In genomic region chr2:31354837-31355236, GRCh38 we compare ENCODE assay signal across 11 cellular contexts. TPM values are rescaled to one million over a fixed set of nuclear protein-coding genes. Genes with fewer than 3 reads are reported as not detected.
DNase-seq lines count a peak whose midpoint lies in the region; ATAC-seq, FAIRE-seq and TF ChIP-seq lines count a peak whose summit lies in the region.
"Had no signal": no experiment of that assay in that cellular context is flagged by ENCODE, and none has a peak within 500 bp of the region (broad histone marks: within the 10 kb centered on the region; RNA-seq: fewer than 3 reads in every experiment).

No MANE protein-coding gene starts in this region.

- H3K9me3 ChIP-seq in astrocyte (ENCODE audit: insufficient read depth, low read depth, low read length) (no peaks in the 10 kb centered on the region), HAP-1 (no peaks in the 10 kb centered on the region)
- H3K9me3 ChIP-seq: neutrophil had no signal

- no peaks in the 10 kb centered on the region for H3K36me3 ChIP-seq in astrocyte (ENCODE audit: insufficient read depth, low read length)
- H3K36me3 ChIP-seq in HAP-1 (replicated peaks) = no peaks in the 10 kb centered on the region
- H3K36me3 ChIP-seq: neutrophil had no signal

- H3K9ac ChIP-seq in astrocyte (ENCODE audit: low read length) = no peak overlapping the region

- H4K20me1 ChIP-seq in astrocyte (ENCODE audit: insufficient read depth, low read length) = no peaks in the 10 kb centered on the region

- peak; percentile 20 for FAIRE-seq in astrocyte (lab: Jason Lieb, UNC)

- H3K9me3 Mint-ChIP-seq in astrocyte (ENCODE audit: unreplicated experiment) (peaks cover 2% of the 10 kb centered on the region), nephron progenitor cell (peaks cover 17% of the 10 kb centered on the region)
- H3K9me3 Mint-ChIP-seq: activated CD4-positive, alpha-beta T cell treated with anti-CD3 and anti-CD28 coated beads, Interleukin-2, amount 10 ng/mL, durations not matched to agents 7 days and 5 days had no signal

- H3K4me1 ChIP-seq in astrocyte (ENCODE audit: insufficient read depth, low read length) = no peaks in the 10 kb centered on the region
- H3K4me1 ChIP-seq in HAP-1 = no peaks in the 10 kb centered on the region

- H3K4me2 ChIP-seq in astrocyte (ENCODE audit: low read length) = peak overlapping the region; percentile 28

- DNase-seq in ELR (ENCODE audit: low read depth) = peak; percentile 62
- DNase-seq in astrocyte (ENCODE audit: low read depth) = peak; percentile 1
- DNase-seq in nephron progenitor cell = no peak
- DNase-seq in activated naive CD4-positive, alpha-beta T cell treated with Interleukin-2 at 50 U/mL for 16 hours = no peak
- DNase-seq in HAP-1 (ENCODE audit: low spot score in 2 of 2) = no peak
- DNase-seq in HK-2 (ENCODE audit: unreplicated experiment) = no peak
- DNase-seq: activated CD4-positive, alpha-beta T cell treated with anti-CD3 and anti-CD28 coated beads, Interleukin-2, amount 10 ng/mL, durations not matched to agents 7 days and 5 days; hypothalamus had no signal

- in situ Hi-C loops in HAP-1 (cut with MboI; ENCODE audit: low sequenced_read_pairs) = no loop called here

- TF ChIP-seq CTCF in LNCAP (IDR thresholded peaks at IDR 0.05) = peak; percentile 39
- peak; percentile 47 for TF ChIP-seq CTCF in astrocyte (IDR thresholded peaks at IDR 0.05; ENCODE audit: insufficient read depth, low read depth, low read length)
- peak; percentile 23 for TF ChIP-seq CTCF in nephron progenitor cell (IDR thresholded peaks at IDR 0.05)

- no peak for ATAC-seq in HG02884 (IDR thresholded peaks at IDR 0.05; ENCODE audit: unreplicated experiment)

- no peak overlapping the region for H3K27ac ChIP-seq in astrocyte (ENCODE audit: low read depth, low read length)
- H3K27ac ChIP-seq: neutrophil had no signal

- H3K4me3 Mint-ChIP-seq in astrocyte (ENCODE audit: unreplicated experiment) (no peak overlapping the region), nephron progenitor cell (no peak overlapping the region)
- H3K4me3 Mint-ChIP-seq: activated CD4-positive, alpha-beta T cell treated with anti-CD3 and anti-CD28 coated beads, Interleukin-2, amount 10 ng/mL, durations not matched to agents 7 days and 5 days had no signal

- H2AFZ ChIP-seq in astrocyte (ENCODE audit: low read depth, low read length) = no peak overlapping the region

- H3K4me3 ChIP-seq in astrocyte (ENCODE audit: insufficient read depth, low read depth, low read length) (no peak overlapping the region), HAP-1 (no peak overlapping the region)

- H3K36me3 Mint-ChIP-seq in astrocyte (ENCODE audit: low read depth, unreplicated experiment) (no peaks in the 10 kb centered on the region), nephron progenitor cell (ENCODE audit: low read depth) (peaks cover 15% of the 10 kb centered on the region)

- H3K79me2 ChIP-seq in astrocyte (ENCODE audit: insufficient read depth, low read length) = no peaks in the 10 kb centered on the region

- no peaks in the 10 kb centered on the region for H3K4me1 Mint-ChIP-seq in astrocyte (ENCODE audit: low read depth, unreplicated experiment)
- H3K4me1 Mint-ChIP-seq in nephron progenitor cell = no peaks in the 10 kb centered on the region
- H3K4me1 Mint-ChIP-seq: activated CD4-positive, alpha-beta T cell treated with anti-CD3 and anti-CD28 coated beads, Interleukin-2, amount 10 ng/mL, durations not matched to agents 7 days and 5 days had no signal

- H3K27ac Mint-ChIP-seq in astrocyte (ENCODE audit: unreplicated experiment) (no peak overlapping the region), nephron progenitor cell (no peak overlapping the region)
- H3K27ac Mint-ChIP-seq: activated CD4-positive, alpha-beta T cell treated with anti-CD3 and anti-CD28 coated beads, Interleukin-2, amount 10 ng/mL, durations not matched to agents 7 days and 5 days had no signal

- H3K27me3 ChIP-seq in astrocyte (ENCODE audit: insufficient read depth, low read length) (no peaks in the 10 kb centered on the region), HAP-1 (ENCODE audit: low read depth) (peaks cover 2% of the 10 kb centered on the region)

- H3K27me3 Mint-ChIP-seq in astrocyte (ENCODE audit: low read depth, unreplicated experiment) (no peaks in the 10 kb centered on the region), nephron progenitor cell (ENCODE audit: low read depth, poor library complexity) (peaks cover 4% of the 10 kb centered on the region)

RNA-seq across cellular contexts. Expression of gene XDH, which starts 59.7 kb away (rescaled TPM):
- 1.9 and 2.2 TPM in 2 replicates for total RNA-seq in astrocyte

Comparison
In these comparisons a context has a peak if more than half of its experiments do, and no peak if none do; other contexts are left out.
1. DNase-seq: peak in ELR (single experiment) and astrocyte (single experiment); none in nephron progenitor cell (single experiment), activated naive CD4-positive, alpha-beta T cell treated with Interleukin-2 at 50 U/mL for 16 hours (single experiment), HAP-1 (0 of 2) and HK-2 (single experiment).
2. Peak in every context shown above with its lines, with median percentiles within 50 percentile points of each other: CTCF ChIP-seq.